In genomic region chr17:60139438-60140285, GRCh38 we compare ENCODE assay signal across 1 cellular context.
TF ChIP-seq lines count a peak whose summit lies in the region.

No MANE protein-coding gene starts in this region.

TF ChIP-seq in HepG2, 621 proteins besides CTCF, POLR2A, EP300 and RAD21 (continued from another document and continues in another):
- TF ChIP-seq ZNF318 (CRISPR knock-in tag; IDR thresholded peaks at IDR 0.05) = 0 out of 2 replicates have a peak, but pooled peaks have one; percentile 73
- peak; percentile 98 for TF ChIP-seq ARID4A (CRISPR knock-in tag; IDR thresholded peaks at IDR 0.05; ENCODE audit: borderline replicate concordance)
- TF ChIP-seq ZNF782 (CRISPR knock-in tag; IDR thresholded peaks at IDR 0.05; ENCODE audit: borderline replicate concordance) = peak; percentile 83; the same call in 1 of the 2 replicates
- TF ChIP-seq EHMT2 (IDR thresholded peaks at IDR 0.05; ENCODE audit: borderline replicate concordance, low read depth, low read length) = peak; percentile 99; the same call in 1 of the 2 replicates
- peak; percentile 85; the same call in 1 of the 2 replicates for TF ChIP-seq XBP1 (CRISPR knock-in tag; IDR thresholded peaks at IDR 0.05)
- peak; percentile 100 for TF ChIP-seq ZNF580 (CRISPR knock-in tag; IDR thresholded peaks at IDR 0.05; ENCODE audit: borderline replicate concordance, low read depth)
- peak; percentile 80 for TF ChIP-seq GATAD1 (CRISPR knock-in tag; IDR thresholded peaks at IDR 0.05)
- no peak for TF ChIP-seq PCBP2 (optimal IDR thresholded peaks at IDR 0.05; ENCODE audit: low read depth, low read length, poor library complexity, severe bottlenecking)
- TF ChIP-seq ZNF557 (CRISPR knock-in tag; IDR thresholded peaks at IDR 0.05) = peak; percentile 91; the same call in 1 of the 2 replicates
- TF ChIP-seq HNF1B (CRISPR knock-in tag; IDR thresholded peaks at IDR 0.05) = 0 out of 2 replicates have a peak, but pooled peaks have one; percentile 46
- TF ChIP-seq STAT5B (CRISPR knock-in tag; IDR thresholded peaks at IDR 0.05) = peak; percentile 99
- TF ChIP-seq ZNF546 (CRISPR knock-in tag; conservative IDR thresholded peaks at IDR 0.05) = peak; percentile 91
- TF ChIP-seq JDP2 (CRISPR knock-in tag; IDR thresholded peaks at IDR 0.05; ENCODE audit: borderline replicate concordance) = peak; percentile 59; the same call in 1 of the 2 replicates
- peak; percentile 79 for TF ChIP-seq MAX (IDR thresholded peaks at IDR 0.05)
- peak; percentile 76 for TF ChIP-seq ZNF777 (CRISPR knock-in tag; IDR thresholded peaks at IDR 0.05)
- TF ChIP-seq ZNF800 (CRISPR knock-in tag; IDR thresholded peaks at IDR 0.05) = peak; percentile 94
- TF ChIP-seq GMEB2 (CRISPR knock-in tag; IDR thresholded peaks at IDR 0.05; ENCODE audit: low read depth) = no peak
- TF ChIP-seq TRIM22 (IDR thresholded peaks at IDR 0.05) = no peak
- no peak for TF ChIP-seq SMARCE1 (IDR thresholded peaks at IDR 0.05; ENCODE audit: borderline replicate concordance)
- TF ChIP-seq ZBTB38 (CRISPR knock-in tag; IDR thresholded peaks at IDR 0.05) = peak; percentile 95
- peak; percentile 99 for TF ChIP-seq SALL1 (CRISPR knock-in tag; IDR thresholded peaks at IDR 0.05)
- TF ChIP-seq MTERF4 (CRISPR knock-in tag; IDR thresholded peaks at IDR 0.05) = peak; percentile 100
- TF ChIP-seq TBX2 (CRISPR knock-in tag; IDR thresholded peaks at IDR 0.05; ENCODE audit: borderline replicate concordance) = peak; percentile 83; the same call in 1 of the 2 replicates
- TF ChIP-seq HNRNPUL1 (IDR thresholded peaks at IDR 0.05; ENCODE audit: low read depth, low read length) = no peak
- peak; percentile 95 for TF ChIP-seq SALL2 (CRISPR knock-in tag; IDR thresholded peaks at IDR 0.05)
- peak; percentile 99 for TF ChIP-seq HES4 (CRISPR knock-in tag; IDR thresholded peaks at IDR 0.05; ENCODE audit: borderline replicate concordance)
- no peak for TF ChIP-seq IKZF1 (IDR thresholded peaks at IDR 0.05)
- TF ChIP-seq NR0B2 (CRISPR knock-in tag; IDR thresholded peaks at IDR 0.05) = peak; percentile 99
- peak; percentile 71 for TF ChIP-seq YY1 (IDR thresholded peaks at IDR 0.05; ENCODE audit: insufficient read depth, insufficient replicate concordance, low read depth, low read length)
- no peak for TF ChIP-seq ZNF17 (CRISPR knock-in tag; IDR thresholded peaks at IDR 0.05)
- TF ChIP-seq TOE1 (CRISPR knock-in tag; IDR thresholded peaks at IDR 0.05) = peak; percentile 99; the same call in 1 of the 2 replicates
- peak; percentile 97 for TF ChIP-seq HDAC1 (CRISPR knock-in tag; IDR thresholded peaks at IDR 0.05)
- TF ChIP-seq PLSCR1 (CRISPR knock-in tag; IDR thresholded peaks at IDR 0.05; ENCODE audit: borderline replicate concordance) = no peak
- no peak for TF ChIP-seq POLR2AphosphoS5 (IDR thresholded peaks at IDR 0.05; ENCODE audit: low read depth, low read length)
- TF ChIP-seq SP5 (CRISPR knock-in tag; IDR thresholded peaks at IDR 0.05; ENCODE audit: borderline replicate concordance, low read depth) = peak; percentile 49; the same call in 1 of the 2 replicates
